ENCODE assay signal across 1 cellular context in the genomic region with DNA sequence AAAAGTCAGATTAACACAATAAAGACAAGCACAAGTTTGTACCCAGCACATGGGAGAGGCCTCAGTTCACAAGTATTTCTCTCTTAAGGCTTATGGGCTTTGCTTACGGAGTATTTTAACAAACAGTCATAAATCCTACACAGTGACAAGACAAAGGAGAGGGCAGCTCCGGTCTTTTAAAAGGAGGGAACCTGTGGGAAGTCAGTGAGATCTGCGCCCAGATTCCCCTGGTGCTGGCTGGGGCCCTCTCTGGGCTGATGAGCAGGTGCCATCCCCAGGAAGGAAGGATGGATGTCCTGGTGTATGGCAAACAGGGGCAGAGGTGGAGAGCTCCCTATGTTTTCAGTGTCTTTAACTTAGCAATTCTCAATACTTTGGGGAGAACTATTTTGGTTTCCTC.
TF ChIP-seq lines count a peak whose summit lies in the region.

No MANE protein-coding gene starts in this region.

TF ChIP-seq in GM23338, 12 proteins besides CTCF, POLR2A, EP300 and RAD21 (continued from another document):
- TF ChIP-seq REST (IDR thresholded peaks at IDR 0.05; ENCODE audit: unreplicated experiment) (no peak), ZNF462 (CRISPR knock-in tag; IDR thresholded peaks at IDR 0.05) (no peak)
